In genomic region chr1:235597867-235598553, GRCh38 we compare ENCODE assay signal across 10 cellular contexts. TPM values are rescaled to one million over a fixed set of nuclear protein-coding genes. Genes with fewer than 3 reads are reported as not detected.
DNase-seq lines count a peak whose midpoint lies in the region; ATAC-seq, FAIRE-seq and TF ChIP-seq lines count a peak whose summit lies in the region.
"Had no signal": no experiment of that assay in that cellular context is flagged by ENCODE, and none has a peak within 500 bp of the region (broad histone marks: within the 10 kb centered on the region; RNA-seq: fewer than 3 reads in every experiment).

No MANE protein-coding gene starts in this region.

- H3K4me2 ChIP-seq in PC-3 (ENCODE audit: low read length) = no peak overlapping the region

- intact Hi-C loops in MCF 10A (cut with micrococcal nuclease) = loop anchor here (2.0 to 5.0 kb wide), 2 partner anchors 185 to 374 kb away; no protein-coding TSS in a partner anchor
- intact Hi-C loops in breast epithelium (cut with DNase I; ENCODE audit: low total_unique reads) = no loop called here
- intact Hi-C loops in PC-3 (cut with micrococcal nuclease) = loop anchor here (5.0 kb wide), 1 partner anchor 184 kb away; no protein-coding TSS in a partner anchor

- no peak overlapping the region for H3K9ac ChIP-seq in PC-3 (ENCODE audit: low read length)

- H3K4me1 Mint-ChIP-seq in MCF 10A (ENCODE audit: insufficient read depth, unreplicated experiment) = no peaks in the 10 kb centered on the region
- peaks cover 10% of the 10 kb centered on the region for H3K4me1 Mint-ChIP-seq in activated CD4-positive, alpha-beta T cell treated with anti-CD3 and anti-CD28 coated beads, Interleukin-2, amount 10 ng/mL, durations not matched to agents 7 days and 5 days

- POLR2A ChIA-PET in MCF 10A (lab: Yijun Ruan, JAX) = interaction anchor here (0.7 to 0.8 kb wide), 2 partner anchors 93 to 269 kb away, joined by 3 to 4 read pairs; no protein-coding TSS in a partner anchor
- POLR2A ChIA-PET in PC-3 (lab: Charles Lee; ENCODE audit: unreplicated experiment) = no interaction called here
- POLR2A ChIA-PET in activated CD4-positive, alpha-beta T cell treated with anti-CD3 and anti-CD28 coated beads, Interleukin-2, amount 10 ng/mL, durations not matched to agents 7 days and 5 days (lab: Charles Lee) = interaction anchor here (0.7 kb wide), 1 partner anchor 363 kb away, joined by 3 read pairs; no protein-coding TSS in a partner anchor

- H3K36me3 Mint-ChIP-seq in MCF 10A (ENCODE audit: insufficient read depth, unreplicated experiment) = no peaks in the 10 kb centered on the region
- no peaks in the 10 kb centered on the region for H3K36me3 Mint-ChIP-seq in activated CD4-positive, alpha-beta T cell treated with anti-CD3 and anti-CD28 coated beads, Interleukin-2, amount 10 ng/mL, durations not matched to agents 7 days and 5 days (ENCODE audit: low read depth)
- H3K36me3 Mint-ChIP-seq: CD8-positive, alpha-beta memory T cell had no signal

- H3K27me3 Mint-ChIP-seq in MCF 10A (ENCODE audit: insufficient read depth, unreplicated experiment) = no peaks in the 10 kb centered on the region
- peaks cover 10% of the 10 kb centered on the region for H3K27me3 Mint-ChIP-seq in activated CD4-positive, alpha-beta T cell treated with anti-CD3 and anti-CD28 coated beads, Interleukin-2, amount 10 ng/mL, durations not matched to agents 7 days and 5 days

- no peaks in the 10 kb centered on the region for H3K79me2 ChIP-seq in PC-3 (ENCODE audit: low read length)

- H3K9me2 ChIP-seq in PC-3 (replicated peaks; ENCODE audit: low read length) = no peaks in the 10 kb centered on the region

- H3K27me3 ChIP-seq in breast epithelium (no peaks in the 10 kb centered on the region), PC-3 (ENCODE audit: low read length) (no peaks in the 10 kb centered on the region)

- H3K4me3 ChIP-seq in breast epithelium = no peak overlapping the region
- no peak overlapping the region for H3K4me3 ChIP-seq in PC-3 (ENCODE audit: low read length)

- BruUV-seq in MCF 10A (replicated peaks; lab: Mats Ljungman, UMichigan) (no TSS peak), PC-3 (replicated peaks; lab: Mats Ljungman, UMichigan) (no TSS peak)

- no peak for FAIRE-seq in urothelium cell line (lab: Jason Lieb, UNC)

- no peaks in the 10 kb centered on the region for H4K20me1 ChIP-seq in PC-3 (ENCODE audit: low read length)

- TF ChIP-seq CTCF in MCF 10A (IDR thresholded peaks at IDR 0.05; ENCODE audit: unreplicated experiment) (peak; percentile 70), breast epithelium (IDR thresholded peaks at IDR 0.05) (peak in 1 of 3 donors; percentile 29), PC-3 (conservative IDR thresholded peaks at IDR 0.05; ENCODE audit: low read depth, low read length) (peak; percentile 53; the same call in 1 of the 2 replicates)

- H3F3A ChIP-seq in PC-3 (ENCODE audit: low read length, unreplicated experiment) = no peaks in the 10 kb centered on the region

- H3K27ac Mint-ChIP-seq in MCF 10A (ENCODE audit: low read depth, unreplicated experiment) = no peak overlapping the region
- H3K27ac Mint-ChIP-seq in activated CD4-positive, alpha-beta T cell treated with anti-CD3 and anti-CD28 coated beads, Interleukin-2, amount 10 ng/mL, durations not matched to agents 7 days and 5 days = no peak overlapping the region
- H3K27ac Mint-ChIP-seq: CD8-positive, alpha-beta memory T cell had no signal

- no peak overlapping the region for H3K27ac ChIP-seq in breast epithelium
- H3K27ac ChIP-seq in PC-3 (ENCODE audit: low read length) = no peak overlapping the region

- CTCF ChIA-PET in MCF 10A (lab: Yijun Ruan, JAX) = interaction anchor here (0.5 to 5.5 kb wide), 19 partner anchors 9 to 450 kb away, joined by 3 to 38 read pairs (median 3); no protein-coding TSS in a partner anchor
- CTCF ChIA-PET in PC-3 (lab: Charles Lee) = interaction anchor here (0.6 to 0.9 kb wide), 3 partner anchors 9 to 245 kb away, joined by 4 to 5 read pairs (median 4); no protein-coding TSS in a partner anchor
- CTCF ChIA-PET in activated CD4-positive, alpha-beta T cell treated with anti-CD3 and anti-CD28 coated beads, Interleukin-2, amount 10 ng/mL, durations not matched to agents 7 days and 5 days (lab: Charles Lee) = interaction anchor here (0.6 to 1.3 kb wide), 10 partner anchors 9 to 1194 kb away, joined by 3 to 6 read pairs (median 3); no protein-coding TSS in a partner anchor

- H3K9me3 Mint-ChIP-seq in MCF 10A (ENCODE audit: unreplicated experiment) = no peaks in the 10 kb centered on the region
- peaks cover 6% of the 10 kb centered on the region for H3K9me3 Mint-ChIP-seq in activated CD4-positive, alpha-beta T cell treated with anti-CD3 and anti-CD28 coated beads, Interleukin-2, amount 10 ng/mL, durations not matched to agents 7 days and 5 days
- H3K9me3 Mint-ChIP-seq: CD8-positive, alpha-beta memory T cell had no signal

- H2AFZ ChIP-seq in PC-3 (ENCODE audit: low read length) = no peak overlapping the region

- no peaks in the 10 kb centered on the region for H3K36me3 ChIP-seq in breast epithelium
- H3K36me3 ChIP-seq in PC-3 (ENCODE audit: low read depth, low read length) = no peaks in the 10 kb centered on the region

- H3K9me3 ChIP-seq in breast epithelium (no peaks in the 10 kb centered on the region), PC-3 (ENCODE audit: low read length) (no peaks in the 10 kb centered on the region)

- TF ChIP-seq POLR2A in breast epithelium (IDR thresholded peaks at IDR 0.05) = no peak

- H3K4me3 Mint-ChIP-seq in MCF 10A (ENCODE audit: unreplicated experiment) = no peak overlapping the region
- H3K4me3 Mint-ChIP-seq in activated CD4-positive, alpha-beta T cell treated with anti-CD3 and anti-CD28 coated beads, Interleukin-2, amount 10 ng/mL, durations not matched to agents 7 days and 5 days = no peak overlapping the region
- H3K4me3 Mint-ChIP-seq: CD8-positive, alpha-beta memory T cell had no signal

- DNase-seq in MCF 10A (ENCODE audit: unreplicated experiment) (peak; percentile 83), breast epithelium (ENCODE audit: low spot score in 2 of 2) (no peak), PC-3 (peak; percentile 56), fibroblast of gingiva (ENCODE audit: low read depth) (peak; percentile 39), urothelium cell line (ENCODE audit: low spot score) (peak; percentile 54), occipital lobe (lab: John Stamatoyannopoulos, UW) (no peak)
- DNase-seq in activated CD4-positive, alpha-beta T cell treated with anti-CD3 and anti-CD28 coated beads, Interleukin-2, amount 10 ng/mL, durations not matched to agents 7 days and 5 days = no peak
- no peak for DNase-seq in activated naive CD4-positive, alpha-beta T cell treated with Interleukin-2 at 50 U/mL for 16 hours
- DNase-seq: CD8-positive, alpha-beta memory T cell; stimulated activated naive CD4-positive, alpha-beta T cell treated with Interleukin-2 at 50 U/mL for 16 hours had no signal

- no peaks in the 10 kb centered on the region for H3K4me1 ChIP-seq in breast epithelium
- H3K4me1 ChIP-seq in PC-3 (ENCODE audit: insufficient read depth, low read length) = no peaks in the 10 kb centered on the region

- ATAC-seq in PC-3 = peak; percentile 81

RNA-seq across cellular contexts. Expression of gene GNG4, which starts 51.6 kb away (rescaled TPM):
- 3.0 and 3.3 TPM in 2 replicates for total RNA-seq in MCF 10A (2022)
- total RNA-seq in breast epithelium = 1 to 10 TPM in 1 of 3 donors, under 1 TPM in 1, not detected in 1; 0.15 to 2.9 TPM
- 0.40 and 0.80 TPM in 2 replicates for total RNA-seq in PC-3 (2014; rRNA removed)
- total RNA-seq in occipital lobe = 31.5 TPM
- under 1 TPM; 0.37 to 0.42 TPM for total RNA-seq in activated CD4-positive, alpha-beta T cell treated with anti-CD3 and anti-CD28 coated beads, Interleukin-2, amount 10 ng/mL, durations not matched to agents 7 days and 5 days

Comparison
In these comparisons a context has a peak if more than half of its experiments do, and no peak if none do; other contexts are left out.
1. DNase-seq: peak in MCF 10A (single experiment), PC-3 (single experiment), fibroblast of gingiva (single experiment) and urothelium cell line (single experiment); none in breast epithelium (0 of 2), occipital lobe (single experiment), activated CD4-positive, alpha-beta T cell treated with anti-CD3 and anti-CD28 coated beads, Interleukin-2, amount 10 ng/mL, durations not matched to agents 7 days and 5 days (single experiment) and activated naive CD4-positive, alpha-beta T cell treated with Interleukin-2 at 50 U/mL for 16 hours (single experiment).